21 cellular contexts compared by ENCODE assay signal in the genomic region with DNA sequence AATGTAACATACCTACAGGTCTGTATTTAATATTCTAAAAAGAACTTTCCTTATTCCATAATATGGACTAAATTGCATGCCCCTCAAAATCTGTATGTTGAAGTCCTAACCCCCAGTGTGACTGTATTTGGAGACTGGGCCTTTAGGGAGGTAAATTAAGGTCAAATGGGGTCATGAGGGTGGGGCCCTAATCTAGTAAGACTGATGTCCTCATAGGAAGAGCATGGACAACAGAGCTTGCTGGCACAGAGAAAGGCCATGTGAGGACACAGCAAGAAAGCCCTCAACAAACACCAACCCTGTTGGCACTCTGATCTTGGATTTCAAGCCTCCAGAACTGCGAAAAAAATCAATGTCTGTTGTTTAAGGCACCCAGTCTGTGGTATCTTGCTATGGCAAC.
"Had no signal": no experiment of that assay in that cellular context is flagged by ENCODE, and none has a peak within 500 bp of the region (broad histone marks: within the 10 kb centered on the region; RNA-seq: fewer than 3 reads in every experiment).

No MANE protein-coding gene starts in this region.

- H3K4me3 ChIP-seq: breast epithelium had no signal

- DNase-seq: activated CD4-positive, alpha-beta T cell treated with anti-CD3 and anti-CD28 coated beads, Interleukin-2, amount 50 U/mL, for 48 hours; activated CD4-positive, CD25-positive, alpha-beta regulatory T cell; activated CD8-positive, alpha-beta memory T cell treated with anti-CD3 and anti-CD28 coated beads for 24 hours; activated gamma-delta T cell treated with Interleukin-2 at 50 U/mL for 16 hours; activated T-cell treated with anti-CD3 and anti-CD28 coated beads, Interleukin-2, amount 50 U/mL, for 48 hours; aorta; central memory CD4-positive, alpha-beta T cell; KG1; NCI-H1092; NCI-H1417; NCI-H1930; NCI-H2171; NCI-H2227 treated with DMSO at 0.1 percent for 48 hours; NCI-H446 treated with DMSO at 0.1 percent for 48 hours; NCI-H524 treated with DMSO at 0.1 percent for 48 hours; NCI-H748 treated with DMSO at 0.1 percent for 48 hours; SIG-M5 had no signal

- H3K9me3 Mint-ChIP-seq: activated naive CD4-positive, alpha-beta T cell treated with anti-CD3 and anti-CD28 coated beads, Interleukin-2, amount 50 U/mL, for 24 hours; activated T-helper 2 cell treated with anti-CD3 and anti-CD28 coated beads, Interferon-gamma antibody, Interleukin-2, Interleukin-4, amounts not matched to agents 10 μg/mL and 5 μg/mL and 100 μg/mL, durations not matched to agents 14 hours and 24 hours and 36 hours had no signal

- H3K27ac ChIP-seq: breast epithelium, VCaP had no signal

- H3K27me3 ChIP-seq: breast epithelium had no signal

- H3K4me1 ChIP-seq: breast epithelium had no signal

- H3K36me3 ChIP-seq: breast epithelium had no signal

- H3K4me3 Mint-ChIP-seq: activated naive CD4-positive, alpha-beta T cell treated with anti-CD3 and anti-CD28 coated beads, Interleukin-2, amount 50 U/mL, for 24 hours had no signal

- H3K27me3 Mint-ChIP-seq: activated naive CD4-positive, alpha-beta T cell treated with anti-CD3 and anti-CD28 coated beads, Interleukin-2, amount 50 U/mL, for 24 hours had no signal

- H3K9me3 ChIP-seq: breast epithelium had no signal
